24 cellular contexts compared by ENCODE assay signal in the genomic region with DNA sequence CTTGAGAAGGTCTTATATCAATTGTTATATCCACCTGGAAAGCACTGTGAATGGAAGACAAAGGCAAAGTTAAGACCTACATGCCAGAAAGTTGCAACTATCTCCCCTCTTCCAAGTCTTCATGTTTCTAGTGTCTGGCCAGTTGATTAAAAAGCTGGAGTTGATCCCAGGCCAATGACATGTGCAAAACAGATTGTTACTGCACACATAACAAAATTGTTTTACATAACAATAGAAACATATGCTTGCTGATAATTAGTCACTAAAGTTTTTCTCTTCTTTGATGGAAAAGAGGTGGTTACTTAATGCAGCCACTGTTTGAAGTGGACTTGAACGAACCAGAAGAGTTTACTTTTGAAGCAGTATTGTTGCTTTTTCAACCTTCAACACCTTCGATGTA.
A peak's percentile ranks its signal among the peaks of the same experiment; 100 is the strongest.
DNase-seq lines count a peak whose midpoint lies in the region; ATAC-seq and TF ChIP-seq lines count a peak whose summit lies in the region.
"Had no signal": no experiment of that assay in that cellular context is flagged by ENCODE, and none has a peak within 500 bp of the region (broad histone marks: within the 10 kb centered on the region; RNA-seq: fewer than 3 reads in every experiment).

No MANE protein-coding gene starts in this region.

- ATAC-seq in natural killer cell treated with Interleukin-12 subunit alpha and Interleukin-12 subunit beta and Interleukin-15 and Interleukin-18, amount 100 ng/mL, for 72 hours: no peak
- ATAC-seq: stimulated activated memory B cell treated with anti-CD40 and anti-IgM and Interleukin-4, amounts not matched to agents 10 μg/mL and 1 μg/mL and 100 μg/mL, for 72 hours; WTC11 had no signal

- DNase-seq in NCI-H446 treated with DMSO at 0.1 percent for 48 hours (lab: John Stamatoyannopoulos, UW) (peak; percentile 29), NCI-H446 (lab: John Stamatoyannopoulos, UW) (no peak), fibroblast of mammary gland (ENCODE audit: low read depth) (peak; percentile 69), NCI-H1105 treated with DMSO at 0.1 percent for 48 hours (lab: John Stamatoyannopoulos, UW) (no peak), amygdala (lab: John Stamatoyannopoulos, UW) (no peak), NCI-H146 treated with DMSO at 0.1 percent for 48 hours (lab: John Stamatoyannopoulos, UW; ENCODE audit: unreplicated experiment) (no peak)
- no peak for DNase-seq in natural killer cell treated with Interleukin-12 subunit alpha and Interleukin-12 subunit beta and Interleukin-15 and Interleukin-18, amount 100 ng/mL, for 72 hours (ENCODE audit: low spot score)
- DNase-seq in activated T-cell treated with anti-CD3 and anti-CD28 coated beads, Interleukin-2, amount 50 U/mL, for 1 hour: no peak
- DNase-seq: 8988T; AML-193; DMS79; dorsolateral prefrontal cortex; GF-D8; mammary epithelial cell; NCI-H2029; NCI-H226; NCI-H82; Right ventricle myocardium superior; spleen; stimulated activated CD4-positive, alpha-beta T cell treated with anti-CD3 and anti-CD28 coated beads, Interleukin-2, amount 100 ng/mL, for 48 hours had no signal

- H3K4me3 Mint-ChIP-seq in natural killer cell treated with Interleukin-12 subunit alpha and Interleukin-12 subunit beta and Interleukin-15 and Interleukin-18, amount 100 ng/mL, for 72 hours: no peak overlapping the region
- H3K4me3 Mint-ChIP-seq: activated naive CD4-positive, alpha-beta T cell treated with anti-CD3 and anti-CD28 coated beads, Interleukin-2, amount 50 U/mL, for 24 hours; central memory CD8-positive, alpha-beta T cell; stimulated activated memory B cell treated with anti-CD40 and anti-IgM and Interleukin-4, amounts not matched to agents 10 μg/mL and 1 μg/mL and 100 μg/mL, for 72 hours; WTC11 had no signal

- H3K27me3 Mint-ChIP-seq in natural killer cell treated with Interleukin-12 subunit alpha and Interleukin-12 subunit beta and Interleukin-15 and Interleukin-18, amount 100 ng/mL, for 72 hours: no peaks in the 10 kb centered on the region
- H3K27me3 Mint-ChIP-seq: activated naive CD4-positive, alpha-beta T cell treated with anti-CD3 and anti-CD28 coated beads, Interleukin-2, amount 50 U/mL, for 24 hours; central memory CD8-positive, alpha-beta T cell had no signal

- no peak overlapping the region for H3K4me3 ChIP-seq in fibroblast of mammary gland (ENCODE audit: control insufficient read depth, low read depth, low read length)
- H3K4me3 ChIP-seq: dorsolateral prefrontal cortex, spleen had no signal

- H3K4me1 Mint-ChIP-seq in natural killer cell treated with Interleukin-12 subunit alpha and Interleukin-12 subunit beta and Interleukin-15 and Interleukin-18, amount 100 ng/mL, for 72 hours (ENCODE audit: low read depth in 2 of 2): peaks cover 68 to 70% of the 10 kb centered on the region in 2 donors

- peak overlapping the region; percentile 17 to 94 for H3K27ac Mint-ChIP-seq in natural killer cell treated with Interleukin-12 subunit alpha and Interleukin-12 subunit beta and Interleukin-15 and Interleukin-18, amount 100 ng/mL, for 72 hours
- H3K27ac Mint-ChIP-seq: activated naive CD4-positive, alpha-beta T cell treated with anti-CD3 and anti-CD28 coated beads, Interleukin-2, amount 50 U/mL, for 24 hours; stimulated activated memory B cell treated with anti-CD40 and anti-IgM and Interleukin-4, amounts not matched to agents 10 μg/mL and 1 μg/mL and 100 μg/mL, for 72 hours; WTC11 had no signal

- no peak for TF ChIP-seq CTCF in fibroblast of mammary gland (conservative IDR thresholded peaks at IDR 0.05; ENCODE audit: control insufficient read depth, insufficient read depth, low read depth, low read length)

- peaks cover 3% of the 10 kb centered on the region for H3K9me3 Mint-ChIP-seq in natural killer cell treated with Interleukin-12 subunit alpha and Interleukin-12 subunit beta and Interleukin-15 and Interleukin-18, amount 100 ng/mL, for 72 hours
- H3K9me3 Mint-ChIP-seq: activated naive CD4-positive, alpha-beta T cell treated with anti-CD3 and anti-CD28 coated beads, Interleukin-2, amount 50 U/mL, for 24 hours; central memory CD8-positive, alpha-beta T cell; stimulated activated memory B cell treated with anti-CD40 and anti-IgM and Interleukin-4, amounts not matched to agents 10 μg/mL and 1 μg/mL and 100 μg/mL, for 72 hours; WTC11 had no signal

- H3K36me3 Mint-ChIP-seq in natural killer cell treated with Interleukin-12 subunit alpha and Interleukin-12 subunit beta and Interleukin-15 and Interleukin-18, amount 100 ng/mL, for 72 hours: peaks cover 31% of the 10 kb centered on the region
- H3K36me3 Mint-ChIP-seq: stimulated activated memory B cell treated with anti-CD40 and anti-IgM and Interleukin-4, amounts not matched to agents 10 μg/mL and 1 μg/mL and 100 μg/mL, for 72 hours; WTC11 had no signal

Comparison
In these comparisons a context has a peak if more than half of its experiments do, and no peak if none do; other contexts are left out.
1. DNase-seq: peak in NCI-H446 treated with DMSO at 0.1 percent for 48 hours (single experiment) and fibroblast of mammary gland (single experiment); none in NCI-H446 (0 of 2), natural killer cell treated with Interleukin-12 subunit alpha and Interleukin-12 subunit beta and Interleukin-15 and Interleukin-18, amount 100 ng/mL, for 72 hours (single experiment), activated T-cell treated with anti-CD3 and anti-CD28 coated beads, Interleukin-2, amount 50 U/mL, for 1 hour (single experiment), NCI-H1105 treated with DMSO at 0.1 percent for 48 hours (single experiment), amygdala (0 of 56) and NCI-H146 treated with DMSO at 0.1 percent for 48 hours (single experiment).